8 cellular contexts compared by ENCODE assay signal in the genomic region with DNA sequence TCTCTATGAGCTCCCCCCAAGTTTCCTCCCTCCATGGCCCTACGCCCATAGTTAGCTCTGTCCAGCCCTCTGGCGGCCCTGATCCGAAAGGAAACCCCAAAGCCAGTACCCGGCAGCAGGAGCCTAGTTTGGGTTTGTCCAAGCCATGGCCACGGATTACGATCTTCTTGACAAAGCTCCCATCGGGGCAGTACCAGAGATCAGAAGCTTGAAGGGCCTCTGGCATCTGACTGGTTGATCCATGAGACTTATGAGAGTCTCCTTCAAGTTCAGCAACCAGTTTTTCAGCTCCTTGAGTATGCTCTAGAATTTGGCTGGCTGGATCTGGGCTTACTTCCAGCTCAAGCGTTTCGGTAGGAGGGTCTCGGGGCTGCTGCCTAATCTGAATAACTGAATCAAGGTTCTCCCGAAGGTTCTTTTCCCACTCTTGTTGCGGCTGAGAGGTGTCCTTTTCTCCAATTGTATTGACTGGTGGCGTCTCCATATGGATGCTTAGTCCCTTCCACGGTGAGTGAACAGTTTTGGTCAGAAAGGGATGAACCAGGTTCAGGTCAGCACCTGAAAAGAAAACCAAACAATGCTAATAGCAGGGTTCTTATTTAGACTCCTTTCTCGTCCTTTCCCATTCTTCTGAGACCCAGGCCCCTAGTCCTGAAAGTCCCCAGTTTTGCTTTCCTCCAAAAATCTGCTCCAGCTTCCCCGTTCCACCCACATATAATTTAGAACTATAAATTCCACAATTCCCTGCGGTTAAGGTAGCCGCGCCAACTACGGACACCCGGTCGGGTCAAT. TPM values are rescaled to one million over a fixed set of nuclear protein-coding genes. Genes with fewer than 3 reads are reported as not detected.
A peak's percentile ranks its signal among the peaks of the same experiment; 100 is the strongest.
DNase-seq lines count a peak whose midpoint lies in the region; ATAC-seq, FAIRE-seq and TF ChIP-seq lines count a peak whose summit lies in the region.

No MANE protein-coding gene starts in this region.

- no peak for DNase-seq in CD8-positive, alpha-beta T cell
- DNase-seq in GM12878 (ENCODE audit: low read depth, low spot score) (no peak), left lobe of liver (ENCODE audit: low spot score) (no peak), ureter (ENCODE audit: low spot score) (no peak), G401 (ENCODE audit: low spot score) (no peak), Kasumi-1 (lab: John Stamatoyannopoulos, UW) (no peak)

- peaks cover 8% of the 10 kb centered on the region for H3K36me3 ChIP-seq in CD8-positive, alpha-beta T cell (ENCODE audit: insufficient read depth, low read length)
- H3K36me3 ChIP-seq in GM12878 (ENCODE audit: control insufficient read depth in 2 of 2, insufficient read depth in 2 of 2, low read length in 1 of 2) (peaks cover 0 to 6% of the 10 kb centered on the region in 2 experiments; a peak in 1 of 4 replicates), thymus (ENCODE audit: control insufficient read depth, insufficient read depth) (peaks cover 10% of the 10 kb centered on the region)

- H3K4me3 ChIP-seq in CD8-positive, alpha-beta T cell (ENCODE audit: low read depth, low read length), result peak overlapping the region; percentile 83
- H3K4me3 ChIP-seq in GM12878, result peak overlapping the region; percentile 75
- H3K4me3 ChIP-seq in thymus (ENCODE audit: low read length), result peak overlapping the region; percentile 69

- CTCF ChIA-PET in CD8-positive, alpha-beta T cell (lab: Charles Lee), result interaction anchor here (0.9 to 2.2 kb wide), 7 partner anchors 11 to 68 kb away, joined by 3 to 10 read pairs (median 4); partner anchors contain the start of gene GPSM3
- CTCF ChIA-PET in GM12878 (lab: Yijun Ruan, JAX), result interaction anchor here (0.7 to 4.6 kb wide), 6 partner anchors 12 to 823 kb away, joined by 3 to 48 read pairs (median 5); partner anchors contain the start of genes GPSM3 and HLA-DMA

- no peaks in the 10 kb centered on the region for H4K20me1 ChIP-seq in GM12878 (ENCODE audit: control insufficient read depth, insufficient read depth)

- peak overlapping the region; percentile 91 for H3K27ac Mint-ChIP-seq in CD8-positive, alpha-beta T cell

- TF ChIP-seq CTCF in CD8-positive, alpha-beta T cell (IDR thresholded peaks at IDR 0.05), result no peak
- no peak for TF ChIP-seq CTCF in GM12878 (IDR thresholded peaks at IDR 0.05 in 2 of 3, conservative IDR thresholded peaks at IDR 0.05 in 1 of 3; ENCODE audit: control insufficient read depth in 2 of 3, extremely low read depth in 1 of 3, insufficient read depth in 1 of 3, low read depth in 3 of 3, low read length in 3 of 3)

- POLR2A ChIA-PET in CD8-positive, alpha-beta T cell (lab: Charles Lee), result interaction anchor here (0.7 to 3.8 kb wide), 14 partner anchors 11 to 1507 kb away, joined by 3 to 21 read pairs (median 4); partner anchors contain the start of genes AGPAT1, GPSM3 and PBX2
- POLR2A ChIA-PET in GM12878 (lab: Charles Lee), result interaction anchor here (0.5 to 5.1 kb wide), 9 partner anchors 47 to 1917 kb away, joined by 3 to 69 read pairs (median 9); partner anchors contain the start of genes AGPAT1, EHMT2, GPSM3 and NEU1

- TF ChIP-seq POLR2A in GM12878 (IDR thresholded peaks at IDR 0.05; ENCODE audit: low read depth, low read length), result no peak

- H3K4me2 ChIP-seq in GM12878 (ENCODE audit: control insufficient read depth, insufficient read depth), result peak overlapping the region; percentile 88

- intact Hi-C loops in CD8-positive, alpha-beta T cell (cut with DNase I, micrococcal nuclease), result loop anchor here (1.0 to 10.0 kb wide), 12 partner anchors 19 to 1285 kb away; partner anchors contain the start of genes AGPAT1 (in 2 of the 2), PPT2 (in 2 of the 2), ABHD16A (in 1 of the 2) and C6orf47 (in 1 of the 2)
- intact Hi-C loops in GM12878 (cut with micrococcal nuclease; ENCODE audit: unreplicated experiment), result loop anchor here (1.0 kb wide), 1 partner anchor 61 kb away; the partner anchor contains the start of gene PBX2

- no peaks in the 10 kb centered on the region for H3K9me3 Mint-ChIP-seq in CD8-positive, alpha-beta T cell

- WGBS in GM12878 (ENCODE audit: insufficient coverage, insufficient replicate concordance, low lambda C conversion rate, missing lambda C conversion rate), result 31% methylated on average over 22 of the region's 22 CpGs
- 47% methylated on average over 22 of the region's 22 CpGs for WGBS in thymus

- H2AFZ ChIP-seq in GM12878 (ENCODE audit: control insufficient read depth, low read depth, low read length), result peak overlapping the region; percentile 92

- H3K4me1 Mint-ChIP-seq in CD8-positive, alpha-beta T cell (ENCODE audit: low read depth), result peaks cover 41% of the 10 kb centered on the region

- peaks cover 25% of the 10 kb centered on the region for H3K36me3 Mint-ChIP-seq in CD8-positive, alpha-beta T cell

- H3K27me3 Mint-ChIP-seq in CD8-positive, alpha-beta T cell (ENCODE audit: low read depth), result peaks cover 2% of the 10 kb centered on the region

- TF ChIP-seq RAD21 in GM12878 (IDR thresholded peaks at IDR 0.05; ENCODE audit: insufficient read depth, low read depth, low read length), result no peak

- FAIRE-seq in GM12878 (lab: Jason Lieb, UNC), result no peak

- in situ Hi-C loops in GM12878 (cut with MboI) (no loop called here), G401 (cut with HindIII; ENCODE audit: low sequenced_read_pairs) (loop anchor here (5.0 kb wide), 1 partner anchor 53 kb away; the partner anchor contains the start of gene AGER)

- no peaks in the 10 kb centered on the region for H3K27me3 ChIP-seq in CD8-positive, alpha-beta T cell (ENCODE audit: insufficient read depth, low read length)
- H3K27me3 ChIP-seq in GM12878 (replicated peaks in 1 of 2; ENCODE audit: control insufficient read depth in 2 of 2, insufficient read depth in 2 of 2, low read length in 1 of 2) (no peaks in the 10 kb centered on the region), thymus (ENCODE audit: control insufficient read depth, insufficient read depth) (no peaks in the 10 kb centered on the region)

- H3K4me3 Mint-ChIP-seq in CD8-positive, alpha-beta T cell, result peak overlapping the region; percentile 90

- RAD21 ChIA-PET in GM12878 (lab: Charles Lee; ENCODE audit: unreplicated experiment), result interaction anchor here (1.0 to 3.7 kb wide), 3 partner anchors 48 to 67 kb away, joined by 5 to 27 read pairs (median 6); partner anchors contain the start of genes GPSM3 and PBX2

- H3K9ac ChIP-seq in GM12878 (ENCODE audit: control insufficient read depth, insufficient read depth, low read length), result peak overlapping the region; percentile 83

- H3K4me1 ChIP-seq in CD8-positive, alpha-beta T cell (ENCODE audit: insufficient read depth, low read length), result peaks cover 31% of the 10 kb centered on the region
- H3K4me1 ChIP-seq in GM12878 (ENCODE audit: control insufficient read depth, insufficient read depth, low read length) (peaks cover 13% of the 10 kb centered on the region), thymus (ENCODE audit: control insufficient read depth, insufficient read depth, low read length) (peaks cover 21% of the 10 kb centered on the region)

- no peak for ATAC-seq in CD8-positive, alpha-beta T cell
- ATAC-seq in HG03520 (IDR thresholded peaks at IDR 0.05; ENCODE audit: unreplicated experiment) (peak; percentile 12), GM12878 (no peak), left lobe of liver (peak; percentile 65)

- no peaks in the 10 kb centered on the region for H3K9me3 ChIP-seq in CD8-positive, alpha-beta T cell (ENCODE audit: low read length)
- H3K9me3 ChIP-seq in GM12878 (replicated peaks; ENCODE audit: control insufficient read depth, insufficient read depth, low read length) (no peaks in the 10 kb centered on the region), thymus (ENCODE audit: control insufficient read depth) (no peaks in the 10 kb centered on the region)

- TSS peak; percentile 30 for BruUV-seq in GM12878 (replicated peaks; lab: Mats Ljungman, UMichigan)

- peaks cover 23% of the 10 kb centered on the region for H3K79me2 ChIP-seq in GM12878 (ENCODE audit: control insufficient read depth, insufficient read depth, low read length)

- SMC1A ChIA-PET in GM12878 (lab: Charles Lee; ENCODE audit: uncharacterized antibody, unreplicated experiment), result interaction anchor here (0.6 to 3.8 kb wide), 5 partner anchors 11 to 427 kb away, joined by 3 to 24 read pairs (median 15); partner anchors contain the start of genes AGPAT1, GPSM3 and PBX2

- H3K27ac ChIP-seq in CD8-positive, alpha-beta T cell (ENCODE audit: low read depth, low read length), result peak overlapping the region; percentile 69
- peak overlapping the region; percentile 75 for H3K27ac ChIP-seq in GM12878 (ENCODE audit: control insufficient read depth, insufficient read depth)
- H3K27ac ChIP-seq in thymus (ENCODE audit: low read depth), result peak overlapping the region; percentile 84

- TF ChIP-seq EP300 in GM12878 (IDR thresholded peaks at IDR 0.05; ENCODE audit: borderline replicate concordance in 1 of 2, control insufficient read depth in 1 of 2, low read depth in 2 of 2, low read length in 2 of 2), result no peak

RNA-seq across cellular contexts. Expression of gene FKBPL, which starts 0.6 kb away (rescaled TPM):
- under 1 TPM; 0.58 to 0.76 TPM for total RNA-seq in CD8-positive, alpha-beta T cell
- total RNA-seq in GM12878 (2013; cell fraction: nucleolus; rRNA removed), result 1.6 and 2.6 TPM in 2 replicates
- total RNA-seq in GM12878 (2014; rRNA removed), result 4.2 and 5.1 TPM in 2 replicates
- 6.0 and 6.3 TPM in 2 replicates for total RNA-seq in GM12878 (2014; rRNA removed; fragmentation: Illumina TruSeq; extraction: Trizol)
- 6.0 and 6.5 TPM in 2 replicates for total RNA-seq in GM12878 (2021)
- 2.3 TPM for polyA plus RNA-seq in GM12878 (2011; ENCODE audit: low read depth)
- polyA plus RNA-seq in GM12878 (2011; rRNA removed), result 2.8 and 4.2 TPM in 2 replicates
- polyA plus RNA-seq in GM12878 (2011; cell fraction: cytosol; rRNA removed), result 4.2 and 4.7 TPM in 2 replicates
- 3.3 and 4.5 TPM in 2 replicates for polyA plus RNA-seq in GM12878 (2011; cell fraction: nucleus; rRNA removed)
- 3.7 and 4.7 TPM in 2 replicates for polyA plus RNA-seq in GM12878 (2012)
- polyA plus RNA-seq in GM12878 (2014; fragmentation: Illumina TruSeq; extraction: Trizol), result 3.7 and 6.1 TPM in 2 replicates
- 1 to 10 TPM; 2.7 to 7.4 TPM for polyA plus RNA-seq in GM12878 (2014; fragmentation: Nextera tagmentation; extraction: Ambion mirVana)
- 6.3 and 6.5 TPM in 2 replicates for polyA plus RNA-seq in GM12878 (2014; rRNA removed)
- polyA plus RNA-seq in GM12878 (2016; fragmentation: Nextera tagmentation; extraction: Ambion mirVana), result 1 to 10 TPM; 7.1 to 9.3 TPM
- polyA minus RNA-seq in GM12878 (2011; rRNA and poly(A)+ RNA removed), result 3.4 and 4.9 TPM in 2 replicates
- polyA minus RNA-seq in GM12878 (2011; cell fraction: cytosol; rRNA and poly(A)+ RNA removed), result 2.0 and 2.3 TPM in 2 replicates
- polyA minus RNA-seq in GM12878 (2011; cell fraction: nucleus; rRNA and poly(A)+ RNA removed), result 2.7 and 3.2 TPM in 2 replicates
- 2.2 TPM for total RNA-seq in left lobe of liver
- polyA plus RNA-seq in thymus, result 6.0 TPM
- total RNA-seq in ureter, result 2.9 TPM
- 9.5 and 20.2 TPM in 2 replicates for total RNA-seq in G401 (2014; rRNA removed; shearing (Covaris generic))

RNA-seq across cellular contexts. Expression of gene ATF6B, which starts 1.4 kb away (rescaled TPM):
- 10 to 100 TPM; 69.3 to 72.5 TPM for total RNA-seq in CD8-positive, alpha-beta T cell
- 85.1 and 87.6 TPM in 2 replicates for total RNA-seq in GM12878 (2013; cell fraction: nucleolus; rRNA removed)
- total RNA-seq in GM12878 (2014; rRNA removed), result 10.8 and 14.1 TPM in 2 replicates
- total RNA-seq in GM12878 (2014; rRNA removed; fragmentation: Illumina TruSeq; extraction: Trizol), result 21.7 and 24.4 TPM in 2 replicates
- total RNA-seq in GM12878 (2021), result 80.1 and 83.9 TPM in 2 replicates
- polyA plus RNA-seq in GM12878 (2011; ENCODE audit: low read depth), result 175 TPM
- 19.4 and 57.2 TPM in 2 replicates for polyA plus RNA-seq in GM12878 (2011; rRNA removed)
- polyA plus RNA-seq in GM12878 (2011; cell fraction: cytosol; rRNA removed), result 64.5 and 77.0 TPM in 2 replicates
- 115 and 140 TPM in 2 replicates for polyA plus RNA-seq in GM12878 (2011; cell fraction: nucleus; rRNA removed)
- 85.3 and 128 TPM in 2 replicates for polyA plus RNA-seq in GM12878 (2012)
- polyA plus RNA-seq in GM12878 (2014; fragmentation: Illumina TruSeq; extraction: Trizol), result 40.0 and 76.3 TPM in 2 replicates
- polyA plus RNA-seq in GM12878 (2014; fragmentation: Nextera tagmentation; extraction: Ambion mirVana), result 10 to 100 TPM; 13.6 to 16.0 TPM
- polyA plus RNA-seq in GM12878 (2014; rRNA removed), result 75.1 and 83.0 TPM in 2 replicates
- polyA plus RNA-seq in GM12878 (2016; fragmentation: Nextera tagmentation; extraction: Ambion mirVana), result 10 to 100 TPM; 42.5 to 45.5 TPM
- 30.4 and 51.5 TPM in 2 replicates for polyA minus RNA-seq in GM12878 (2011; rRNA and poly(A)+ RNA removed)
- polyA minus RNA-seq in GM12878 (2011; cell fraction: cytosol; rRNA and poly(A)+ RNA removed), result 16.9 and 21.8 TPM in 2 replicates
- polyA minus RNA-seq in GM12878 (2011; cell fraction: nucleus; rRNA and poly(A)+ RNA removed), result 28.9 and 52.9 TPM in 2 replicates
- 31.7 TPM for total RNA-seq in left lobe of liver
- polyA plus RNA-seq in thymus, result 49.2 TPM
- 121 TPM for total RNA-seq in ureter
- total RNA-seq in G401 (2014; rRNA removed; shearing (Covaris generic)), result 21.1 and 23.1 TPM in 2 replicates

RNA-seq across cellular contexts. Expression of gene TNXB, which starts 20.4 kb away (rescaled TPM):
- total RNA-seq in CD8-positive, alpha-beta T cell, result 10 to 100 TPM in 1 of 2 experiments, 1 to 10 TPM in 1; 9.7 to 13.8 TPM
- 38.2 and 45.9 TPM in 2 replicates for total RNA-seq in GM12878 (2013; cell fraction: nucleolus; rRNA removed)
- total RNA-seq in GM12878 (2014; rRNA removed) (0.28 and 1.8 TPM in 2 replicates), GM12878 (2014; rRNA removed; fragmentation: Illumina TruSeq; extraction: Trizol) (0.49 and 0.69 TPM in 2 replicates), GM12878 (2021) (1.6 and 2.5 TPM in 2 replicates), left lobe of liver (13.7 TPM), ureter (121 TPM)
- 0.10 TPM for polyA plus RNA-seq in GM12878 (2011; ENCODE audit: low read depth)
- polyA plus RNA-seq in GM12878 (2011; rRNA removed) (0.49 and 0.87 TPM in 2 replicates), GM12878 (2014; fragmentation: Illumina TruSeq; extraction: Trizol) (0.02 and 1.4 TPM in 2 replicates), GM12878 (2014; fragmentation: Nextera tagmentation; extraction: Ambion mirVana) (not detected), GM12878 (2014; rRNA removed) (1.7 and 3.6 TPM in 2 replicates), GM12878 (2016; fragmentation: Nextera tagmentation; extraction: Ambion mirVana) (under 1 TPM; 0.03 to 0.07 TPM), thymus (8.3 TPM)
- 0.32 and 0.82 TPM in 2 replicates for polyA plus RNA-seq in GM12878 (2011; cell fraction: cytosol; rRNA removed)
- 4.8 and 6.0 TPM in 2 replicates for polyA plus RNA-seq in GM12878 (2011; cell fraction: nucleus; rRNA removed)
- polyA plus RNA-seq in GM12878 (2012), result 3.0 and 4.0 TPM in 2 replicates
- 2.0 and 2.4 TPM in 2 replicates for polyA minus RNA-seq in GM12878 (2011; rRNA and poly(A)+ RNA removed)
- 0.42 TPM in 1 of 2 replicates, not detected in the other for polyA minus RNA-seq in GM12878 (2011; cell fraction: cytosol; rRNA and poly(A)+ RNA removed)
- 3.6 and 6.0 TPM in 2 replicates for polyA minus RNA-seq in GM12878 (2011; cell fraction: nucleus; rRNA and poly(A)+ RNA removed)
- total RNA-seq in G401 (2014; rRNA removed; shearing (Covaris generic)), result under 0.01 TPM in 1 of 2 replicates, not detected in the other

RNA-seq across cellular contexts. Expression of gene PRRT1, which starts 22.2 kb away (rescaled TPM):
- 1 to 10 TPM; 3.1 to 3.8 TPM for total RNA-seq in CD8-positive, alpha-beta T cell
- total RNA-seq in GM12878 (2013; cell fraction: nucleolus; rRNA removed), result 0.17 TPM in 1 of 2 replicates, not detected in the other
- total RNA-seq in GM12878 (2014; rRNA removed) (0.11 TPM in 1 of 2 replicates, not detected in the other), GM12878 (2014; rRNA removed; fragmentation: Illumina TruSeq; extraction: Trizol) (not detected in 2 replicates), GM12878 (2021) (0.15 TPM in 1 of 2 replicates, not detected in the other), left lobe of liver (0.38 TPM), ureter (2.8 TPM)
- polyA plus RNA-seq in GM12878 (2011; ENCODE audit: low read depth), result not detected
- polyA plus RNA-seq in GM12878 (2011; rRNA removed) (0.04 and 0.08 TPM in 2 replicates), GM12878 (2014; fragmentation: Illumina TruSeq; extraction: Trizol) (0.04 TPM in 1 of 2 replicates, not detected in the other), GM12878 (2014; fragmentation: Nextera tagmentation; extraction: Ambion mirVana) (not detected), GM12878 (2014; rRNA removed) (0.13 TPM in 1 of 2 replicates, not detected in the other), GM12878 (2016; fragmentation: Nextera tagmentation; extraction: Ambion mirVana) (not detected), thymus (6.1 TPM)
- 0.17 and 0.18 TPM in 2 replicates for polyA plus RNA-seq in GM12878 (2011; cell fraction: cytosol; rRNA removed)
- 1.1 TPM in 2 replicates for polyA plus RNA-seq in GM12878 (2011; cell fraction: nucleus; rRNA removed)
- polyA plus RNA-seq in GM12878 (2012), result 0.18 and 0.26 TPM in 2 replicates
- polyA minus RNA-seq in GM12878 (2011; rRNA and poly(A)+ RNA removed), result 0.21 TPM in 1 of 2 replicates, not detected in the other
- polyA minus RNA-seq in GM12878 (2011; cell fraction: cytosol; rRNA and poly(A)+ RNA removed), result not detected in 2 replicates
- 0.24 TPM in 1 of 2 replicates, not detected in the other for polyA minus RNA-seq in GM12878 (2011; cell fraction: nucleus; rRNA and poly(A)+ RNA removed)
- total RNA-seq in G401 (2014; rRNA removed; shearing (Covaris generic)), result 0.51 TPM in 1 of 2 replicates, not detected in the other

RNA-seq across cellular contexts. Expression of gene PPT2, which starts 24.4 kb away (rescaled TPM):
- total RNA-seq in CD8-positive, alpha-beta T cell, result 10 to 100 TPM; 11.1 to 25.5 TPM
- total RNA-seq in GM12878 (2013; cell fraction: nucleolus; rRNA removed), result 17.3 and 64.4 TPM in 2 replicates
- total RNA-seq in GM12878 (2014; rRNA removed), result 21.7 and 25.5 TPM in 2 replicates
- 2.7 and 2.9 TPM in 2 replicates for total RNA-seq in GM12878 (2014; rRNA removed; fragmentation: Illumina TruSeq; extraction: Trizol)
- total RNA-seq in GM12878 (2021), result 7.3 and 7.9 TPM in 2 replicates
- polyA plus RNA-seq in GM12878 (2011; ENCODE audit: low read depth), result 2.9 TPM
- polyA plus RNA-seq in GM12878 (2011; rRNA removed), result 4.2 and 6.9 TPM in 2 replicates
- polyA plus RNA-seq in GM12878 (2011; cell fraction: cytosol; rRNA removed), result 8.1 and 8.6 TPM in 2 replicates
- 17.3 and 20.2 TPM in 2 replicates for polyA plus RNA-seq in GM12878 (2011; cell fraction: nucleus; rRNA removed)
- 3.6 and 3.8 TPM in 2 replicates for polyA plus RNA-seq in GM12878 (2012)
- 6.3 and 6.7 TPM in 2 replicates for polyA plus RNA-seq in GM12878 (2014; fragmentation: Illumina TruSeq; extraction: Trizol)
- 1 to 10 TPM; 1.3 to 2.5 TPM for polyA plus RNA-seq in GM12878 (2014; fragmentation: Nextera tagmentation; extraction: Ambion mirVana)
- polyA plus RNA-seq in GM12878 (2014; rRNA removed), result 6.8 and 7.6 TPM in 2 replicates
- polyA plus RNA-seq in GM12878 (2016; fragmentation: Nextera tagmentation; extraction: Ambion mirVana), result 1 to 10 TPM; 3.4 to 4.8 TPM
- 3.7 and 5.4 TPM in 2 replicates for polyA minus RNA-seq in GM12878 (2011; rRNA and poly(A)+ RNA removed)
- 2.8 and 7.1 TPM in 2 replicates for polyA minus RNA-seq in GM12878 (2011; cell fraction: cytosol; rRNA and poly(A)+ RNA removed)
- polyA minus RNA-seq in GM12878 (2011; cell fraction: nucleus; rRNA and poly(A)+ RNA removed), result 5.1 and 5.9 TPM in 2 replicates
- 15.6 TPM for total RNA-seq in left lobe of liver
- 9.8 TPM for polyA plus RNA-seq in thymus
- total RNA-seq in ureter, result 19.0 TPM
- total RNA-seq in G401 (2014; rRNA removed; shearing (Covaris generic)), result 37.3 and 38.5 TPM in 2 replicates

Comparison
In these comparisons a context has a peak if more than half of its experiments do, and no peak if none do; other contexts are left out.
1. ATAC-seq: peak in HG03520 (single experiment) and left lobe of liver (single experiment); none in CD8-positive, alpha-beta T cell (single experiment) and GM12878 (single experiment).
2. Peak in every context shown above with its lines, with median percentiles within 50 percentile points of each other: H3K27ac ChIP-seq and H3K4me3 ChIP-seq.